Comparison of ENCODE assay signal across 1 cellular context in the genomic region with DNA sequence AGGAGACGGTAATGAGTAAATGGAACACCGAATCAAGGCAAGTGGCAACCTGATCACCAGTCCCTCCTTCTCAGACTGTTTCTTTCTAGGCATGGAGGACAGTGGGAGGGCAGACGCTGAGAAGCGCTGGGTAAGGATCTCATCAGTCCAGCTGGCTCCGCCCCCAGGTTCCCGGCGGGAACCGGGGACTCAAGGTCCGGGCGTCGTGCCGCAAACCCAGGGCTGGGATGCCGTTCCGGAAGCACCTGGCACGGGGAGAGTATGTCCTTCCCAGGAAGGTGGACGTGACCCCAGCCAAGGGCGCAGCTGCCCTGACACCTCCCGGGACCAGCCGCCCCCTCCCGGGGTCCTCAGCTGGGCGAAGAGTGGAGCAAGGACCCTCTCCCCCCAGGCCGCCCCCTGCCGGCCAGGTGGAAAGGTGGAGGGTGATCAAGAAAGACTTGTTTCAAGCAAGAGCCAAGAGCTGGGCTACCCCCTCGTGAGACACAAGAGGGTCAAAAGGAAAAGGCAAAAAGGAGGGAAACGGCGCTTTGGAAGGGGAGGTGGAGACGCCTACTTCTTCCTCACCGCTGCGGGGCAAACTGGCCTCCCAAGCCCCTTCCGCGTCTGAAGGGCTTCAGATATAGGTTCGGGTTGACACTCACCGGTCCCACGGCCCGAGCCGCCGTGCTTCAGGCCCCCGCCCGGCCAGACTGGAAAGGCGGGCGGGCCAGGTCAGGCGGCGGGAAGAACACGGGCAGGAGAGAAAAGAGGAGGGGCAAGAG.
A peak's percentile ranks its signal among the peaks of the same experiment; 100 is the strongest.
TF ChIP-seq lines count a peak whose summit lies in the region.

A gene with protein sequence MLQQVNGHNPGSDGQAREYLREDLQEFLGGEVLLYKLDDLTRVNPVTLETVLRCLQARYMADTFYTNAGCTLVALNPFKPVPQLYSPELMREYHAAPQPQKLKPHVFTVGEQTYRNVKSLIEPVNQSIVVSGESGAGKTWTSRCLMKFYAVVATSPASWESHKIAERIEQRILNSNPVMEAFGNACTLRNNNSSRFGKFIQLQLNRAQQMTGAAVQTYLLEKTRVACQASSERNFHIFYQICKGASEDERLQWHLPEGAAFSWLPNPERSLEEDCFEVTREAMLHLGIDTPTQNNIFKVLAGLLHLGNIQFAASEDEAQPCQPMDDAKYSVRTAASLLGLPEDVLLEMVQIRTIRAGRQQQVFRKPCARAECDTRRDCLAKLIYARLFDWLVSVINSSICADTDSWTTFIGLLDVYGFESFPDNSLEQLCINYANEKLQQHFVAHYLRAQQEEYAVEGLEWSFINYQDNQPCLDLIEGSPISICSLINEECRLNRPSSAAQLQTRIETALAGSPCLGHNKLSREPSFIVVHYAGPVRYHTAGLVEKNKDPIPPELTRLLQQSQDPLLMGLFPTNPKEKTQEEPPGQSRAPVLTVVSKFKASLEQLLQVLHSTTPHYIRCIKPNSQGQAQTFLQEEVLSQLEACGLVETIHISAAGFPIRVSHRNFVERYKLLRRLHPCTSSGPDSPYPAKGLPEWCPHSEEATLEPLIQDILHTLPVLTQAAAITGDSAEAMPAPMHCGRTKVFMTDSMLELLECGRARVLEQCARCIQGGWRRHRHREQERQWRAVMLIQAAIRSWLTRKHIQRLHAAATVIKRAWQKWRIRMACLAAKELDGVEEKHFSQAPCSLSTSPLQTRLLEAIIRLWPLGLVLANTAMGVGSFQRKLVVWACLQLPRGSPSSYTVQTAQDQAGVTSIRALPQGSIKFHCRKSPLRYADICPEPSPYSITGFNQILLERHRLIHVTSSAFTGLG (minus strand): TSS at position 752 of the 764 bp plus-strand sequence. CDS start 2,330 bp downstream, outside the sequence.

TF ChIP-seq in HepG2, 621 proteins besides CTCF, POLR2A, EP300 and RAD21 (continued from another document and continues in another):
- TF ChIP-seq, protein P1, sequence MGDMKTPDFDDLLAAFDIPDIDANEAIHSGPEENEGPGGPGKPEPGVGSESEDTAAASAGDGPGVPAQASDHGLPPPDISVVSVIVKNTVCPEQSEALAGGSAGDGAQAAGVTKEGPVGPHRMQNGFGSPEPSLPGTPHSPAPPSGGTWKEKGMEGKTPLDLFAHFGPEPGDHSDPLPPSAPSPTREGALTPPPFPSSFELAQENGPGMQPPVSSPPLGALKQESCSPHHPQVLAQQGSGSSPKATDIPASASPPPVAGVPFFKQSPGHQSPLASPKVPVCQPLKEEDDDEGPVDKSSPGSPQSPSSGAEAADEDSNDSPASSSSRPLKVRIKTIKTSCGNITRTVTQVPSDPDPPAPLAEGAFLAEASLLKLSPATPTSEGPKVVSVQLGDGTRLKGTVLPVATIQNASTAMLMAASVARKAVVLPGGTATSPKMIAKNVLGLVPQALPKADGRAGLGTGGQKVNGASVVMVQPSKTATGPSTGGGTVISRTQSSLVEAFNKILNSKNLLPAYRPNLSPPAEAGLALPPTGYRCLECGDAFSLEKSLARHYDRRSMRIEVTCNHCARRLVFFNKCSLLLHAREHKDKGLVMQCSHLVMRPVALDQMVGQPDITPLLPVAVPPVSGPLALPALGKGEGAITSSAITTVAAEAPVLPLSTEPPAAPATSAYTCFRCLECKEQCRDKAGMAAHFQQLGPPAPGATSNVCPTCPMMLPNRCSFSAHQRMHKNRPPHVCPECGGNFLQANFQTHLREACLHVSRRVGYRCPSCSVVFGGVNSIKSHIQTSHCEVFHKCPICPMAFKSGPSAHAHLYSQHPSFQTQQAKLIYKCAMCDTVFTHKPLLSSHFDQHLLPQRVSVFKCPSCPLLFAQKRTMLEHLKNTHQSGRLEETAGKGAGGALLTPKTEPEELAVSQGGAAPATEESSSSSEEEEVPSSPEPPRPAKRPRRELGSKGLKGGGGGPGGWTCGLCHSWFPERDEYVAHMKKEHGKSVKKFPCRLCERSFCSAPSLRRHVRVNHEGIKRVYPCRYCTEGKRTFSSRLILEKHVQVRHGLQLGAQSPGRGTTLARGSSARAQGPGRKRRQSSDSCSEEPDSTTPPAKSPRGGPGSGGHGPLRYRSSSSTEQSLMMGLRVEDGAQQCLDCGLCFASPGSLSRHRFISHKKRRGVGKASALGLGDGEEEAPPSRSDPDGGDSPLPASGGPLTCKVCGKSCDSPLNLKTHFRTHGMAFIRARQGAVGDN (CRISPR knock-in tag; IDR thresholded peaks at IDR 0.05) = peak; percentile 84
- TF ChIP-seq AHR (CRISPR knock-in tag; IDR thresholded peaks at IDR 0.05) = 0 out of 2 replicates have a peak, but pooled peaks have one; percentile 25
- no peak for TF ChIP-seq GTF2F1 (IDR thresholded peaks at IDR 0.05; ENCODE audit: low read length)
- no peak for TF ChIP-seq RELA (CRISPR knock-in tag; IDR thresholded peaks at IDR 0.05)
- TF ChIP-seq HOMEZ (CRISPR knock-in tag; IDR thresholded peaks at IDR 0.05; ENCODE audit: low read depth) = no peak
- no peak for TF ChIP-seq HMGA1 (CRISPR knock-in tag; conservative IDR thresholded peaks at IDR 0.05)
- no peak; the same call in 1 of the 2 replicates for TF ChIP-seq MED1 (CRISPR knock-in tag; IDR thresholded peaks at IDR 0.05)
- TF ChIP-seq BRCA1 (CRISPR knock-in tag; IDR thresholded peaks at IDR 0.05) = no peak
- TF ChIP-seq ZNF891 (CRISPR knock-in tag; IDR thresholded peaks at IDR 0.05) = no peak
- TF ChIP-seq ZNF460 (CRISPR knock-in tag; IDR thresholded peaks at IDR 0.05; ENCODE audit: borderline replicate concordance) = no peak
- no peak for TF ChIP-seq MAFF (IDR thresholded peaks at IDR 0.05; ENCODE audit: low read depth, low read length)
- peak; percentile 34; the same call in 1 of the 2 replicates for TF ChIP-seq ZNF543 (CRISPR knock-in tag; IDR thresholded peaks at IDR 0.05)
- no peak for TF ChIP-seq ZNF589 (CRISPR knock-in tag; conservative IDR thresholded peaks at IDR 0.05)
- TF ChIP-seq, protein P2, sequence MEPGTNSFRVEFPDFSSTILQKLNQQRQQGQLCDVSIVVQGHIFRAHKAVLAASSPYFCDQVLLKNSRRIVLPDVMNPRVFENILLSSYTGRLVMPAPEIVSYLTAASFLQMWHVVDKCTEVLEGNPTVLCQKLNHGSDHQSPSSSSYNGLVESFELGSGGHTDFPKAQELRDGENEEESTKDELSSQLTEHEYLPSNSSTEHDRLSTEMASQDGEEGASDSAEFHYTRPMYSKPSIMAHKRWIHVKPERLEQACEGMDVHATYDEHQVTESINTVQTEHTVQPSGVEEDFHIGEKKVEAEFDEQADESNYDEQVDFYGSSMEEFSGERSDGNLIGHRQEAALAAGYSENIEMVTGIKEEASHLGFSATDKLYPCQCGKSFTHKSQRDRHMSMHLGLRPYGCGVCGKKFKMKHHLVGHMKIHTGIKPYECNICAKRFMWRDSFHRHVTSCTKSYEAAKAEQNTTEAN (CRISPR knock-in tag; conservative IDR thresholded peaks at IDR 0.05) = no peak; the same call in 1 of the 2 replicates
- no peak for TF ChIP-seq SMAD1 (CRISPR knock-in tag; IDR thresholded peaks at IDR 0.05; ENCODE audit: borderline replicate concordance, low read depth)
- TF ChIP-seq ZNF530 (CRISPR knock-in tag; IDR thresholded peaks at IDR 0.05; ENCODE audit: low read depth) = no peak
- TF ChIP-seq, protein P3, sequence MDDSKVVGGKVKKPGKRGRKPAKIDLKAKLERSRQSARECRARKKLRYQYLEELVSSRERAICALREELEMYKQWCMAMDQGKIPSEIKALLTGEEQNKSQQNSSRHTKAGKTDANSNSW (CRISPR knock-in tag; IDR thresholded peaks at IDR 0.05; ENCODE audit: borderline replicate concordance) = no peak
- TF ChIP-seq, protein P4, sequence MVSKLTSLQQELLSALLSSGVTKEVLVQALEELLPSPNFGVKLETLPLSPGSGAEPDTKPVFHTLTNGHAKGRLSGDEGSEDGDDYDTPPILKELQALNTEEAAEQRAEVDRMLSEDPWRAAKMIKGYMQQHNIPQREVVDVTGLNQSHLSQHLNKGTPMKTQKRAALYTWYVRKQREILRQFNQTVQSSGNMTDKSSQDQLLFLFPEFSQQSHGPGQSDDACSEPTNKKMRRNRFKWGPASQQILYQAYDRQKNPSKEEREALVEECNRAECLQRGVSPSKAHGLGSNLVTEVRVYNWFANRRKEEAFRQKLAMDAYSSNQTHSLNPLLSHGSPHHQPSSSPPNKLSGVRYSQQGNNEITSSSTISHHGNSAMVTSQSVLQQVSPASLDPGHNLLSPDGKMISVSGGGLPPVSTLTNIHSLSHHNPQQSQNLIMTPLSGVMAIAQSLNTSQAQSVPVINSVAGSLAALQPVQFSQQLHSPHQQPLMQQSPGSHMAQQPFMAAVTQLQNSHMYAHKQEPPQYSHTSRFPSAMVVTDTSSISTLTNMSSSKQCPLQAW (CRISPR knock-in tag; IDR thresholded peaks at IDR 0.05) = no peak
- 0 out of 2 replicates have a peak, but pooled peaks have one; percentile 11 for TF ChIP-seq ZBTB21 (CRISPR knock-in tag; IDR thresholded peaks at IDR 0.05)
- no peak for TF ChIP-seq ZNF710 (CRISPR knock-in tag; IDR thresholded peaks at IDR 0.05; ENCODE audit: borderline replicate concordance)
- no peak for TF ChIP-seq ZNF580 (CRISPR knock-in tag; IDR thresholded peaks at IDR 0.05; ENCODE audit: borderline replicate concordance, low read depth)
- TF ChIP-seq PBX3 (CRISPR knock-in tag; IDR thresholded peaks at IDR 0.05; ENCODE audit: borderline replicate concordance) = no peak
- TF ChIP-seq KLF12 (CRISPR knock-in tag; IDR thresholded peaks at IDR 0.05; ENCODE audit: borderline replicate concordance) = no peak
- no peak for TF ChIP-seq KLF15 (CRISPR knock-in tag; IDR thresholded peaks at IDR 0.05; ENCODE audit: borderline replicate concordance)
- TF ChIP-seq HOXD1 (CRISPR knock-in tag; IDR thresholded peaks at IDR 0.05) = no peak
- TF ChIP-seq, protein P5, sequence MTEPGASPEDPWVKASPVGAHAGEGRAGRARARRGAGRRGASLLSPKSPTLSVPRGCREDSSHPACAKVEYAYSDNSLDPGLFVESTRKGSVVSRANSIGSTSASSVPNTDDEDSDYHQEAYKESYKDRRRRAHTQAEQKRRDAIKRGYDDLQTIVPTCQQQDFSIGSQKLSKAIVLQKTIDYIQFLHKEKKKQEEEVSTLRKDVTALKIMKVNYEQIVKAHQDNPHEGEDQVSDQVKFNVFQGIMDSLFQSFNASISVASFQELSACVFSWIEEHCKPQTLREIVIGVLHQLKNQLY (CRISPR knock-in tag; IDR thresholded peaks at IDR 0.05) = no peak
- TF ChIP-seq ZNF296 (CRISPR knock-in tag; conservative IDR thresholded peaks at IDR 0.05) = no peak
- no peak; the same call in 1 of the 2 replicates for TF ChIP-seq CBX5 (CRISPR knock-in tag; IDR thresholded peaks at IDR 0.05; ENCODE audit: borderline replicate concordance)
- no peak for TF ChIP-seq ARID2 (CRISPR knock-in tag; IDR thresholded peaks at IDR 0.05; ENCODE audit: borderline replicate concordance)
- peak; percentile 54; the same call in 1 of the 2 replicates for TF ChIP-seq MTF2 (CRISPR knock-in tag; IDR thresholded peaks at IDR 0.05; ENCODE audit: borderline replicate concordance)
- no peak for TF ChIP-seq SOX5 (CRISPR knock-in tag; IDR thresholded peaks at IDR 0.05; ENCODE audit: borderline replicate concordance)
- 0 out of 2 replicates have a peak, but pooled peaks have one; percentile 29 for TF ChIP-seq E2F5 (CRISPR knock-in tag; conservative IDR thresholded peaks at IDR 0.05)
- no peak for TF ChIP-seq CBFB (CRISPR knock-in tag; IDR thresholded peaks at IDR 0.05)
- TF ChIP-seq ZNF678 (CRISPR knock-in tag; IDR thresholded peaks at IDR 0.05) = no peak
- TF ChIP-seq ZIK1 (CRISPR knock-in tag; IDR thresholded peaks at IDR 0.05; ENCODE audit: borderline replicate concordance, low read depth) = no peak; the same call in 1 of the 2 replicates
- no peak for TF ChIP-seq SYNCRIP (IDR thresholded peaks at IDR 0.05; ENCODE audit: insufficient read depth, low read depth, low read length)
- TF ChIP-seq SRF (IDR thresholded peaks at IDR 0.05; ENCODE audit: low read depth, low read length) = no peak
- no peak for TF ChIP-seq GLI4 (CRISPR knock-in tag; IDR thresholded peaks at IDR 0.05; ENCODE audit: borderline replicate concordance)
- no peak for TF ChIP-seq ZNF709 (CRISPR knock-in tag; IDR thresholded peaks at IDR 0.05)
- TF ChIP-seq ATF1 (CRISPR knock-in tag; IDR thresholded peaks at IDR 0.05) = no peak
- no peak for TF ChIP-seq RFXAP (CRISPR knock-in tag; IDR thresholded peaks at IDR 0.05; ENCODE audit: borderline replicate concordance)
- no peak; the same call in 1 of the 2 replicates for TF ChIP-seq ZBTB7B (CRISPR knock-in tag; IDR thresholded peaks at IDR 0.05)
- no peak for TF ChIP-seq GTF3A (CRISPR knock-in tag; conservative IDR thresholded peaks at IDR 0.05)
